In genomic region chr11:69664103-69664775, GRCh38 we compare ENCODE assay signal across 18 cellular contexts. TPM values are rescaled to one million over a fixed set of nuclear protein-coding genes. Genes with fewer than 3 reads are reported as not detected.
DNase-seq lines count a peak whose midpoint lies in the region; ATAC-seq and TF ChIP-seq lines count a peak whose summit lies in the region.
"Had no signal": no experiment of that assay in that cellular context is flagged by ENCODE, and none has a peak within 500 bp of the region (broad histone marks: within the 10 kb centered on the region; RNA-seq: fewer than 3 reads in every experiment).

No MANE protein-coding gene starts in this region.

- H3K27me3 Mint-ChIP-seq in T-helper 17 cell, result no peaks in the 10 kb centered on the region
- H3K27me3 Mint-ChIP-seq: CD4-positive, alpha-beta T cell had no signal

- peak overlapping the region; percentile 33 to 67 for H3K27ac Mint-ChIP-seq in activated naive CD4-positive, alpha-beta T cell treated with anti-CD3 and anti-CD28 coated beads, Interleukin-2, amount 50 U/mL, for 72 hours
- H3K27ac Mint-ChIP-seq in T-helper 17 cell, result peak overlapping the region; percentile 47
- H3K27ac Mint-ChIP-seq: CD4-positive, alpha-beta T cell had no signal

- no peak overlapping the region for H3K4me3 Mint-ChIP-seq in T-helper 17 cell
- H3K4me3 Mint-ChIP-seq: CD4-positive, alpha-beta T cell had no signal

- no peaks in the 10 kb centered on the region for H3K9me3 Mint-ChIP-seq in activated naive CD4-positive, alpha-beta T cell treated with anti-CD3 and anti-CD28 coated beads, Interleukin-2, amount 50 U/mL, for 72 hours
- H3K9me3 Mint-ChIP-seq: CD4-positive, alpha-beta T cell had no signal

- H3K27me3 ChIP-seq in suprapubic skin, result no peaks in the 10 kb centered on the region

- no peaks in the 10 kb centered on the region for H3K36me3 ChIP-seq in mucosa of descending colon (ENCODE audit: low read depth)
- H3K36me3 ChIP-seq in suprapubic skin, result peaks cover 41% of the 10 kb centered on the region

- H3K4me3 ChIP-seq in mucosa of descending colon, result no peak overlapping the region
- H3K4me3 ChIP-seq in suprapubic skin, result no peak overlapping the region
- H3K4me3 ChIP-seq: A549 had no signal

- peaks cover 5% of the 10 kb centered on the region for H3K4me1 Mint-ChIP-seq in T-helper 17 cell

- TF ChIP-seq POLR2A in suprapubic skin (IDR thresholded peaks at IDR 0.05), result no peak

- intact Hi-C loops in mucosa of descending colon (cut with DNase I, micrococcal nuclease), result no loop called here

- H3K4me1 ChIP-seq in mucosa of descending colon (ENCODE audit: low read depth), result no peaks in the 10 kb centered on the region
- H3K4me1 ChIP-seq in suprapubic skin, result peaks cover 9% of the 10 kb centered on the region
- H3K4me1 ChIP-seq: A549 had no signal

- TF ChIP-seq EP300 in suprapubic skin (IDR thresholded peaks at IDR 0.05), result no peak

- DNase-seq in activated naive CD4-positive, alpha-beta T cell treated with anti-CD3 and anti-CD28 coated beads, Interleukin-2, amount 50 U/mL, for 72 hours (ENCODE audit: low spot score in 2 of 2), result no peak
- no peak for DNase-seq in activated naive CD4-positive, alpha-beta T cell treated with Interleukin-2 at 50 U/mL for 16 hours
- DNase-seq in T-helper 17 cell (no peak), mucosa of descending colon (peak in 2 of 3 donors; percentile 8 to 34), suprapubic skin (ENCODE audit: low spot score in 2 of 2) (peak; percentile 39 to 72), kidney tubule cell (ENCODE audit: low spot score) (no peak), GM19240 (ENCODE audit: insufficient read length, low spot score) (no peak)
- DNase-seq: Calu3, DMS79 treated with DMSO at 0.1 percent for 48 hours, KBM-7, NCI-H1048, NCI-H146, NCI-H2107 had no signal

- WGBS in suprapubic skin, result 96% methylated on average over 17 of the region's 17 CpGs

- H3K36me3 Mint-ChIP-seq in activated naive CD4-positive, alpha-beta T cell treated with anti-CD3 and anti-CD28 coated beads, Interleukin-2, amount 50 U/mL, for 72 hours, result no peaks in the 10 kb centered on the region
- H3K36me3 Mint-ChIP-seq in T-helper 17 cell (ENCODE audit: low read depth), result peaks cover 5% of the 10 kb centered on the region

- TF ChIP-seq CTCF in mucosa of descending colon (IDR thresholded peaks at IDR 0.05) (no peak), suprapubic skin (IDR thresholded peaks at IDR 0.05) (no peak)

- H3K9me3 ChIP-seq in T-helper 17 cell (ENCODE audit: control insufficient read depth, low read length, poor library complexity, severe bottlenecking) (no peaks in the 10 kb centered on the region), mucosa of descending colon (no peaks in the 10 kb centered on the region), suprapubic skin (no peaks in the 10 kb centered on the region)
- H3K9me3 ChIP-seq: A549 had no signal

- no peak overlapping the region for H3K27ac ChIP-seq in suprapubic skin
- H3K27ac ChIP-seq: A549 had no signal

- ATAC-seq in activated naive CD4-positive, alpha-beta T cell treated with anti-CD3 and anti-CD28 coated beads, Interleukin-2, amount 50 U/mL, for 72 hours, result no peak
- ATAC-seq in T-helper 17 cell, result no peak
- no peak for ATAC-seq in mucosa of descending colon
- no peak for ATAC-seq in HG03469 (IDR thresholded peaks at IDR 0.05; ENCODE audit: unreplicated experiment)
- ATAC-seq: A549, Panc1 had no signal

RNA-seq across cellular contexts. Expression of gene LTO1, which starts 10.9 kb away (rescaled TPM):
- 10 to 100 TPM; 19.1 to 21.0 TPM for total RNA-seq in activated naive CD4-positive, alpha-beta T cell treated with anti-CD3 and anti-CD28 coated beads, Interleukin-2, amount 50 U/mL, for 72 hours
- 10 to 100 TPM; 33.4 to 43.2 TPM for total RNA-seq in T-helper 17 cell
- 10 to 100 TPM; 21.8 to 30.5 (median 22.4) TPM for total RNA-seq in mucosa of descending colon
- total RNA-seq in suprapubic skin, result 10 to 100 TPM; 20.6 to 41.4 (median 22.7) TPM

RNA-seq across cellular contexts. Expression of gene CCND1, which starts 23.3 kb away (rescaled TPM):
- total RNA-seq in activated naive CD4-positive, alpha-beta T cell treated with anti-CD3 and anti-CD28 coated beads, Interleukin-2, amount 50 U/mL, for 72 hours, result under 1 TPM; 0.16 to 0.39 TPM
- total RNA-seq in T-helper 17 cell, result 1 to 10 TPM; 1.1 to 3.9 TPM
- 10 to 100 TPM; 44.6 to 82.4 (median 58.9) TPM for total RNA-seq in mucosa of descending colon
- 100 to 1,000 TPM; 161 to 340 (median 270) TPM for total RNA-seq in suprapubic skin

RNA-seq across cellular contexts. Expression of gene FGF19, which starts 39.6 kb away (rescaled TPM):
- total RNA-seq in activated naive CD4-positive, alpha-beta T cell treated with anti-CD3 and anti-CD28 coated beads, Interleukin-2, amount 50 U/mL, for 72 hours, result under 1 TPM in 1 of 2 donors, not detected in 1; 0.11 TPM
- total RNA-seq in T-helper 17 cell (not detected), mucosa of descending colon (not detected), suprapubic skin (not detected)
- total RNA-seq: CD4-positive, alpha-beta T cell; M059J had no signal

Comparison
In these comparisons a context has a peak if more than half of its experiments do, and no peak if none do; other contexts are left out.
1. DNase-seq: peak in mucosa of descending colon (2 of 3) and suprapubic skin (2 of 2); none in activated naive CD4-positive, alpha-beta T cell treated with anti-CD3 and anti-CD28 coated beads, Interleukin-2, amount 50 U/mL, for 72 hours (0 of 2), activated naive CD4-positive, alpha-beta T cell treated with Interleukin-2 at 50 U/mL for 16 hours (single experiment), T-helper 17 cell (0 of 3), kidney tubule cell (single experiment) and GM19240 (single experiment).
2. RNA of gene CCND1, which starts 23.3 kb away (total RNA-seq): 161 to 340 TPM in suprapubic skin and 44.6 to 82.4 TPM in mucosa of descending colon; 1.1 to 3.9 TPM in T-helper 17 cell and 0.16 to 0.39 TPM in activated naive CD4-positive, alpha-beta T cell treated with anti-CD3 and anti-CD28 coated beads, Interleukin-2, amount 50 U/mL, for 72 hours; every median in the first group is over 4 times any median in the second.